ENCODE assay signal across 8 cellular contexts in the genomic region with DNA sequence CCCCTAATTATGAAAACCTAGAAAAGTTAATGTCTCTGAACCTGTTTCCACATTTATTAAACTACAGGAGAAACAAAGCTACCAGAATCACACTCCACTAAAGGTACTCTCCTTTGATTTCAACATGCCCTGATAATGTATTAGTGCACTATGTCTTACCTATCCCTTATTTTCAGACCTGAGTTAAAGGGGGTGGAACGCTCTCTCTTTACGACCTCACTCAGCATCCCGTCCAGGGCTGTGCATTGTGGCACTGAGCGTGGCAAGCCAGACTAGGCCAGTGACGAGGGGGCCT. TPM values are rescaled to one million over a fixed set of nuclear protein-coding genes. Genes with fewer than 3 reads are reported as not detected.
A peak's percentile ranks its signal among the peaks of the same experiment; 100 is the strongest.
DNase-seq lines count a peak whose midpoint lies in the region; ATAC-seq and TF ChIP-seq lines count a peak whose summit lies in the region.

No MANE protein-coding gene starts in this region.

- H3K4me1 ChIP-seq in HEK293 (ENCODE audit: control insufficient read depth, insufficient read depth, low read length) (no peaks in the 10 kb centered on the region), right atrium auricular region (peaks cover 0 to 11% of the 10 kb centered on the region in 2 donors), spleen (peaks cover 26 to 94% (median 62%) of the 10 kb centered on the region in 6 donors)

- TF ChIP-seq CTCF in AG09309 (IDR thresholded peaks at IDR 0.05; ENCODE audit: control insufficient read depth, insufficient read depth, low read depth, low read length, missing control alignments) (no peak), HEK293 (tag by site-specific recombination; IDR thresholded peaks at IDR 0.05) (no peak), right atrium auricular region (IDR thresholded peaks at IDR 0.05) (no peak), spleen (IDR thresholded peaks at IDR 0.05 in 8 of 11, conservative IDR thresholded peaks at IDR 0.05 in 3 of 11) (no peak)

- H3K27me3 ChIP-seq in right atrium auricular region (no peaks in the 10 kb centered on the region), spleen (replicated peaks in 1 of 7) (no peaks in the 10 kb centered on the region)

- WGBS in spleen, 5 donors: 0 to 6% (median 4%) methylated on average over 2 to 5 of the region's 5 CpGs

- CTCF ChIA-PET in HEK293 (lab: Yijun Ruan, JAX): interaction anchor here (0.6 to 1.2 kb wide), 5 partner anchors 8 to 243 kb away, joined by 3 to 5 read pairs (median 4); no protein-coding TSS in a partner anchor
- CTCF ChIA-PET in activated CD4-positive, alpha-beta memory T cell treated with anti-CD3 and anti-CD28 coated beads for 36 hours (lab: Charles Lee): interaction anchor here (1.0 to 3.5 kb wide), 7 partner anchors 10 to 248 kb away, joined by 3 to 20 read pairs (median 5); a partner anchor contains a TSS

- H3K27me3 Mint-ChIP-seq in activated CD4-positive, alpha-beta memory T cell treated with anti-CD3 and anti-CD28 coated beads for 36 hours: no peaks in the 10 kb centered on the region

- POLR2A ChIA-PET in HEK293 (lab: Yijun Ruan, JAX): interaction anchor here (0.6 to 7.2 kb wide), 10 partner anchors 8 to 247 kb away, joined by 3 to 103 read pairs (median 6); a partner anchor contains a TSS
- POLR2A ChIA-PET in activated CD4-positive, alpha-beta memory T cell treated with anti-CD3 and anti-CD28 coated beads for 36 hours (lab: Charles Lee): interaction anchor here (1.0 to 3.5 kb wide), 10 partner anchors 10 to 466 kb away, joined by 3 to 84 read pairs (median 4); a partner anchor contains a TSS

- no peak for ATAC-seq in GM18502 (IDR thresholded peaks at IDR 0.05; ENCODE audit: poor library complexity, unreplicated experiment)

- H3K9me3 ChIP-seq in HEK293 (ENCODE audit: control insufficient read depth, insufficient read depth, low read depth, low read length): no peaks in the 10 kb centered on the region
- H3K9me3 ChIP-seq in right atrium auricular region: no peaks in the 10 kb centered on the region
- H3K9me3 ChIP-seq in spleen: no peaks in the 10 kb centered on the region

- DNase-seq in AG09309 (ENCODE audit: low read depth) (no peak), right atrium auricular region (ENCODE audit: low spot score) (no peak), spleen (no peak), NCI-H748 (lab: John Stamatoyannopoulos, UW; ENCODE audit: unreplicated experiment) (no peak)
- DNase-seq in activated CD4-positive, alpha-beta memory T cell treated with anti-CD3 and anti-CD28 coated beads for 36 hours: no peak
- DNase-seq in activated CD8-positive, alpha-beta memory T cell treated with anti-CD3 and anti-CD28 coated beads, Interleukin-2, amount 50 U/mL, for 48 hours: no peak

- peak overlapping the region; percentile 84 for H3K27ac Mint-ChIP-seq in activated CD4-positive, alpha-beta memory T cell treated with anti-CD3 and anti-CD28 coated beads for 36 hours

- TF ChIP-seq POLR2A in spleen (IDR thresholded peaks at IDR 0.05): no peak

- peak overlapping the region; percentile 51; the same call in 1 of the 2 replicates for H3K27ac ChIP-seq in HEK293 (ENCODE audit: extremely low read depth, low read depth, low read length)
- H3K27ac ChIP-seq in right atrium auricular region: peak overlapping the region; percentile 90 to 99
- H3K27ac ChIP-seq in spleen: peak overlapping the region; percentile 87 to 98 (median 95)

- H3K4me3 ChIP-seq in AG09309 (ENCODE audit: control insufficient read depth, low read depth, low read length) (peak overlapping the region; percentile 77), HEK293 (ENCODE audit: low read depth, low read length) (peak overlapping the region; percentile 58), right atrium auricular region (peak overlapping the region; percentile 71 to 99), spleen (peak overlapping the region; percentile 72 to 92 (median 84))

- H3K36me3 ChIP-seq in HEK293 (ENCODE audit: control insufficient read depth in 2 of 2, insufficient read depth in 1 of 2, low read length in 2 of 2) (peaks cover 7 to 24% of the 10 kb centered on the region in 2 experiments; a peak in 2 of 3 replicates), right atrium auricular region (peaks cover 22% of the 10 kb centered on the region), spleen (peaks cover 0 to 29% (median 22%) of the 10 kb centered on the region in 6 donors)

- peaks cover 28% of the 10 kb centered on the region for H3K4me1 Mint-ChIP-seq in activated CD4-positive, alpha-beta memory T cell treated with anti-CD3 and anti-CD28 coated beads for 36 hours (ENCODE audit: low read depth)

- intact Hi-C loops in activated CD4-positive, alpha-beta memory T cell treated with anti-CD3 and anti-CD28 coated beads for 36 hours (cut with micrococcal nuclease): loop anchor here (1.0 kb wide), 2 partner anchors 11 to 15 kb away; no protein-coding TSS in a partner anchor
- intact Hi-C loops in spleen (cut with DNase I; ENCODE audit: low total_unique reads): no loop called here

- H3K4me3 Mint-ChIP-seq in activated CD4-positive, alpha-beta memory T cell treated with anti-CD3 and anti-CD28 coated beads for 36 hours: peak overlapping the region; percentile 98

- peaks cover 14% of the 10 kb centered on the region for H3K36me3 Mint-ChIP-seq in activated CD4-positive, alpha-beta memory T cell treated with anti-CD3 and anti-CD28 coated beads for 36 hours

- H3K9me3 Mint-ChIP-seq in activated CD4-positive, alpha-beta memory T cell treated with anti-CD3 and anti-CD28 coated beads for 36 hours: no peaks in the 10 kb centered on the region

TF ChIP-seq in HEK293, 187 proteins besides CTCF, POLR2A, EP300 and RAD21 (continues in another document):
- TF ChIP-seq KLF8 (tag by site-specific recombination; IDR thresholded peaks at IDR 0.05): no peak
- TF ChIP-seq, protein P1, sequence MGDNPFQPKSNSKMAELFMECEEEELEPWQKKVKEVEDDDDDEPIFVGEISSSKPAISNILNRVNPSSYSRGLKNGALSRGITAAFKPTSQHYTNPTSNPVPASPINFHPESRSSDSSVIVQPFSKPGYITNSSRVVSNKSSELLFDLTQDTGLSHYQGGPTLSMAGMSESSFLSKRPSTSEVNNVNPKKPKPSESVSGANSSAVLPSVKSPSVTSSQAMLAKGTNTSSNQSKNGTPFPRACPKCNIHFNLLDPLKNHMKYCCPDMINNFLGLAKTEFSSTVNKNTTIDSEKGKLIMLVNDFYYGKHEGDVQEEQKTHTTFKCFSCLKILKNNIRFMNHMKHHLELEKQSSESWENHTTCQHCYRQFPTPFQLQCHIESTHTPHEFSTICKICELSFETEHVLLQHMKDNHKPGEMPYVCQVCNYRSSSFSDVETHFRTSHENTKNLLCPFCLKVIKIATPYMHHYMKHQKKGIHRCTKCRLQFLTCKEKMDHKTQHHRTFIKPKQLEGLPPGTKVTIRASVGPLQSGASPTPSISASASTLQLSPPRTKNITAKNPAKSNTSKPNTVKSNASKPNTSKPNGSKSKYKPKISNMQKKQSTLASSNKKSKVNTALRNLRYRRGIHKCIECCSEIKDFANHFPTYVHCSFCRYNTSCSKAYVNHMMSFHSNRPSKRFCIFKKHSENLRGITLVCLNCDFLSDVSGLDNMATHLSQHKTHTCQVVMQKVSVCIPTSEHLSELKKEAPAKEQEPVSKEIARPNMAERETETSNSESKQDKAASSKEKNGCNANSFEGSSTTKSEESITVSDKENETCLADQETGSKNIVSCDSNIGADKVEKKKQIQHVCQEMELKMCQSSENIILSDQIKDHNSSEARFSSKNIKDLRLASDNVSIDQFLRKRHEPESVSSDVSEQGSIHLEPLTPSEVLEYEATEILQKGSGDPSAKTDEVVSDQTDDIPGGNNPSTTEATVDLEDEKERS (tag by site-specific recombination; IDR thresholded peaks at IDR 0.05): no peak
- TF ChIP-seq ZNF174 (tag by site-specific recombination; IDR thresholded peaks at IDR 0.05): no peak
- TF ChIP-seq ZNF239 (tag by site-specific recombination; IDR thresholded peaks at IDR 0.05): no peak
- no peak for TF ChIP-seq ZNF121 (tag by site-specific recombination; IDR thresholded peaks at IDR 0.05)
- no peak for TF ChIP-seq ZNF514 (tag by site-specific recombination; IDR thresholded peaks at IDR 0.05)
- no peak for TF ChIP-seq ZNF19 (tag by site-specific recombination; IDR thresholded peaks at IDR 0.05; ENCODE audit: low read depth)
- TF ChIP-seq ZBTB1 (tag by site-specific recombination; IDR thresholded peaks at IDR 0.05): no peak
- no peak for TF ChIP-seq ZNF596 (tag by site-specific recombination; IDR thresholded peaks at IDR 0.05)
- TF ChIP-seq RBAK (tag by site-specific recombination; IDR thresholded peaks at IDR 0.05): no peak
- TF ChIP-seq ZNF132 (tag by site-specific recombination; IDR thresholded peaks at IDR 0.05; ENCODE audit: borderline replicate concordance): no peak
- TF ChIP-seq ZNF776 (tag by site-specific recombination; IDR thresholded peaks at IDR 0.05; ENCODE audit: borderline replicate concordance): no peak
- no peak for TF ChIP-seq ZNF211 (tag by site-specific recombination; IDR thresholded peaks at IDR 0.05; ENCODE audit: low read depth)
- no peak for TF ChIP-seq ZEB2 (tag by site-specific recombination; IDR thresholded peaks at IDR 0.05)
- TF ChIP-seq, protein P2, sequence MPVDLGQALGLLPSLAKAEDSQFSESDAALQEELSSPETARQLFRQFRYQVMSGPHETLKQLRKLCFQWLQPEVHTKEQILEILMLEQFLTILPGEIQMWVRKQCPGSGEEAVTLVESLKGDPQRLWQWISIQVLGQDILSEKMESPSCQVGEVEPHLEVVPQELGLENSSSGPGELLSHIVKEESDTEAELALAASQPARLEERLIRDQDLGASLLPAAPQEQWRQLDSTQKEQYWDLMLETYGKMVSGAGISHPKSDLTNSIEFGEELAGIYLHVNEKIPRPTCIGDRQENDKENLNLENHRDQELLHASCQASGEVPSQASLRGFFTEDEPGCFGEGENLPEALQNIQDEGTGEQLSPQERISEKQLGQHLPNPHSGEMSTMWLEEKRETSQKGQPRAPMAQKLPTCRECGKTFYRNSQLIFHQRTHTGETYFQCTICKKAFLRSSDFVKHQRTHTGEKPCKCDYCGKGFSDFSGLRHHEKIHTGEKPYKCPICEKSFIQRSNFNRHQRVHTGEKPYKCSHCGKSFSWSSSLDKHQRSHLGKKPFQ (tag by site-specific recombination; IDR thresholded peaks at IDR 0.05): no peak

RNA-seq across cellular contexts. Expression of a gene that starts 0.7 kb away (rescaled TPM):
- total RNA-seq in activated CD4-positive, alpha-beta memory T cell treated with anti-CD3 and anti-CD28 coated beads for 36 hours: 10 to 100 TPM; 46.0 to 47.0 TPM
- total RNA-seq in right atrium auricular region: 10 to 100 TPM; 55.3 to 59.9 TPM
- total RNA-seq in spleen: 10 to 100 TPM; 42.9 to 62.2 (median 49.0) TPM
- polyA plus RNA-seq in spleen: 10 to 100 TPM; 65.1 to 87.6 (median 86.6) TPM

RNA-seq across cellular contexts. Expression of a gene that starts 11.3 kb away (rescaled TPM):
- total RNA-seq in activated CD4-positive, alpha-beta memory T cell treated with anti-CD3 and anti-CD28 coated beads for 36 hours: 10 to 100 TPM; 57.3 to 57.4 TPM
- total RNA-seq in right atrium auricular region (10 to 100 TPM; 50.5 to 74.7 TPM), spleen (10 to 100 TPM; 43.3 to 79.2 (median 55.3) TPM)
- polyA plus RNA-seq in spleen: 10 to 100 TPM; 13.7 to 37.4 (median 14.8) TPM

RNA-seq across cellular contexts. Expression of a gene that starts 53.2 kb away (rescaled TPM):
- total RNA-seq in activated CD4-positive, alpha-beta memory T cell treated with anti-CD3 and anti-CD28 coated beads for 36 hours: 1 to 10 TPM; 1.8 to 2.7 TPM
- total RNA-seq in right atrium auricular region (1 to 10 TPM; 4.9 to 7.9 TPM), spleen (1 to 10 TPM; 1.1 to 3.3 (median 1.4) TPM)
- polyA plus RNA-seq in spleen: 1 to 10 TPM in 1 of 3 donors, under 1 TPM in 2; 0.70 to 1.8 (median 0.76) TPM
